In the genomic region with DNA sequence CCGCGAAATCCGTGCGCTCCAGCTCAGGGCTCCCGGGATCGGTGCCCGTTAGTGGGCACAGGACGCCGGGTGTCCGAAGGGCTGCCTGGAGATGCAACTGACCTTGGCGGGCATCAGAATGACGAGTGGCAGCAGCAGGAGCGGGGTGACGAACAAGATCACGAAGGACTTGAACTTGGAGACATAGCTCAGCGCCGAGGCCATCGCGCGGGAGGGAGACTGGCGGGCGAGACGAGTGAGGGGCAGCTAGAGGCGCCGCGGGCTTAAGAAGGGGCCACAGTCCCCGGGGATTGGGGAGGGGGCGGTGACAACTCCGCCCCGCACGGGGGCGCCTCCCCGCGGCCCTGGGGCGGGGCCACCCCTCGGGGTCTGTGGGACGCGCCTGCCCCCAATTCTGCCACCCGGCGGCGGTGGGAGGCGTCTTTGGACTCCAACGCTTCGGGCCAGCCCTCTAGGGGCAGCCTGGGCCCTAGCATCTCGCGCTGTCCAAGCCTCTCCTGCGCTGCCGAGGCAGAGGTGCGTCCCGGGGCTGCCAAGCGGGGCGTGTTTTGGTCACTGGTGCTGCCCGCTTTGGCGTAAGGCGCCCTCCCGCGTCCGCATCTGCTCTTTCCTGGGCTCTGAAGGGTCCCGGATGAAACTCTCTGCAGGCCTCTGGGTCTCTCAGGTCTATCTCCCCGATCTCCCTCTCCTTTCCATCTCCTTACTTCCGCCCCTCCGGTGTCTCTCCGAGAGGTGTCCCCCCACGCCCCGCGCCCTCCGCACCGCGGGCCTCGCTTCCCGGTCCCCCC, we compare ENCODE assay signal across 8 cellular contexts. TPM values are rescaled to one million over a fixed set of nuclear protein-coding genes. Genes with fewer than 3 reads are reported as not detected.
DNase-seq lines count a peak whose midpoint lies in the region; ATAC-seq and TF ChIP-seq lines count a peak whose summit lies in the region.

A gene (minus strand): TSS at position 240 of the 788 bp plus-strand sequence. CDS start 36 bp downstream, at position 204.

- WGBS in SK-N-SH (ENCODE audit: low lambda C conversion rate) = 1% methylated on average over 41 of the region's 71 CpGs
- 2% methylated on average over 34 of the region's 71 CpGs for WGBS in esophagus muscularis mucosa

- ATAC-seq in left colon = no peak

- peaks cover 27% of the 10 kb centered on the region for H3K4me1 Mint-ChIP-seq in nephron progenitor cell

- H3K27me3 Mint-ChIP-seq in nephron progenitor cell (ENCODE audit: low read depth, poor library complexity) = peaks cover 84% of the 10 kb centered on the region

- no peak within 1 kb of the TSS; the same call in 1 of the 2 replicates for H3K4me2 ChIP-seq in SK-N-SH

- POLR2A ChIA-PET in SK-N-SH (lab: Yijun Ruan, JAX) = no interaction called here

- no peak for TF ChIP-seq EP300 in SK-N-SH (IDR thresholded peaks at IDR 0.05; ENCODE audit: borderline replicate concordance in 1 of 2, low read depth in 1 of 2, low read length in 1 of 2)
- TF ChIP-seq EP300 in esophagus muscularis mucosa (IDR thresholded peaks at IDR 0.05) = no peak

- peak; percentile 33 for TF ChIP-seq CTCF in SK-N-SH (IDR thresholded peaks at IDR 0.05)
- TF ChIP-seq CTCF in esophagus muscularis mucosa (IDR thresholded peaks at IDR 0.05) = peak in 1 of 3 experiments; percentile 22
- TF ChIP-seq CTCF in nephron progenitor cell (IDR thresholded peaks at IDR 0.05) = peak; percentile 50

- H3K79me2 ChIP-seq in SK-N-SH (ENCODE audit: insufficient read depth) = no peaks in the 10 kb centered on the region

- no peak within 1 kb of the TSS for H3K27ac Mint-ChIP-seq in nephron progenitor cell

- H4K20me1 ChIP-seq in SK-N-SH (ENCODE audit: insufficient read depth) = no peaks in the 10 kb centered on the region

- H3K9me3 ChIP-seq in SK-N-SH (0 out of 2 replicates have a peak, but pooled peaks cover 4% of the 10 kb centered on the region), esophagus muscularis mucosa (peaks cover 0 to 18% (median 12%) of the 10 kb centered on the region in 4 donors)

- no peak within 1 kb of the TSS for H3K4me3 ChIP-seq in SK-N-SH (ENCODE audit: low read depth in 2 of 2, low read length in 1 of 2)
- H3K4me3 ChIP-seq in esophagus muscularis mucosa = peak within 1 kb of the TSS; percentile 35 to 44 (median 37)

- no peaks in the 10 kb centered on the region for H3K4me1 ChIP-seq in SK-N-SH (ENCODE audit: control insufficient read depth in 1 of 2, insufficient read depth in 2 of 2, low read depth in 1 of 2, low read length in 1 of 2)
- H3K4me1 ChIP-seq in esophagus muscularis mucosa = peaks cover 12 to 19% (median 15%) of the 10 kb centered on the region in 4 donors

- no peak for TF ChIP-seq POLR2A in esophagus muscularis mucosa (IDR thresholded peaks at IDR 0.05; ENCODE audit: low read depth)

- DNase-seq in NCI-H2227 (lab: John Stamatoyannopoulos, UW; ENCODE audit: unreplicated experiment) = peak; percentile 33
- DNase-seq in NCI-H2227 treated with DMSO at 0.1 percent for 48 hours (lab: John Stamatoyannopoulos, UW) = no peak
- peak; percentile 32 for DNase-seq in SK-N-SH
- no peak for DNase-seq in esophagus muscularis mucosa (ENCODE audit: extremely low spot score)
- peak; percentile 82 for DNase-seq in nephron progenitor cell
- DNase-seq in NCI-H187 treated with DMSO at 0.1 percent for 48 hours (lab: John Stamatoyannopoulos, UW) = no peak
- DNase-seq in left colon = no peak
- no peak for DNase-seq in NCI-H345 treated with DMSO at 0.1 percent for 48 hours (lab: John Stamatoyannopoulos, UW; ENCODE audit: unreplicated experiment)

- H3F3A ChIP-seq in SK-N-SH (replicated peaks; ENCODE audit: insufficient read depth) = no peaks in the 10 kb centered on the region

- H3K27me3 ChIP-seq in SK-N-SH (ENCODE audit: insufficient read depth) = peaks cover 55% of the 10 kb centered on the region; the same call in 1 of the 2 replicates
- H3K27me3 ChIP-seq in esophagus muscularis mucosa = peaks cover 0 to 80% (median 24%) of the 10 kb centered on the region in 4 donors

- intact Hi-C loops in esophagus muscularis mucosa (cut with DNase I) = no loop called here
- intact Hi-C loops in left colon (cut with DNase I, micrococcal nuclease) = no loop called here

- peaks cover 41% of the 10 kb centered on the region for H3K9me3 Mint-ChIP-seq in nephron progenitor cell

- H3K9ac ChIP-seq in SK-N-SH = no peak within 1 kb of the TSS

- H3K27ac ChIP-seq in SK-N-SH (ENCODE audit: low read depth in 2 of 2, low read length in 1 of 2) (no peak within 1 kb of the TSS), esophagus muscularis mucosa (replicated peaks in 1 of 4) (no peak within 1 kb of the TSS)

- no peak for TF ChIP-seq RAD21 in SK-N-SH (IDR thresholded peaks at IDR 0.05; ENCODE audit: low read length)

- CTCF ChIA-PET in SK-N-SH (lab: Yijun Ruan, JAX) = interaction anchor here (0.5 to 0.6 kb wide), 3 partner anchors 47 to 1242 kb away, joined by 3 read pairs; no protein-coding TSS in a partner anchor

- peak within 1 kb of the TSS; percentile 11; the same call in 1 of the 2 replicates for H2AFZ ChIP-seq in SK-N-SH (ENCODE audit: low read depth)

- peaks cover 5% of the 10 kb centered on the region for H3K36me3 Mint-ChIP-seq in nephron progenitor cell (ENCODE audit: low read depth)

- no peaks in the 10 kb centered on the region for H3K9me2 ChIP-seq in SK-N-SH

- H3K36me3 ChIP-seq in SK-N-SH (replicated peaks in 1 of 2; ENCODE audit: control insufficient read depth in 1 of 2, insufficient read depth in 2 of 2, low read length in 1 of 2) (no peaks in the 10 kb centered on the region), esophagus muscularis mucosa (no peaks in the 10 kb centered on the region)

- peak within 1 kb of the TSS; percentile 87 for H3K4me3 Mint-ChIP-seq in nephron progenitor cell

TF ChIP-seq in SK-N-SH, 30 proteins besides CTCF, POLR2A, EP300 and RAD21:
- TF ChIP-seq YY1 (IDR thresholded peaks at IDR 0.05; ENCODE audit: low read depth) (no peak), TEAD4 (IDR thresholded peaks at IDR 0.05; ENCODE audit: borderline replicate concordance, insufficient read depth) (no peak), RXRA (IDR thresholded peaks at IDR 0.05; ENCODE audit: borderline replicate concordance, low read depth) (no peak)

RNA-seq across cellular contexts. Expression of the gene that starts here (rescaled TPM):
- not detected in 2 replicates for polyA plus RNA-seq in SK-N-SH (2012; rRNA removed)
- not detected in 2 replicates for polyA plus RNA-seq in SK-N-SH (2012; cell fraction: cytosol; rRNA removed)
- polyA plus RNA-seq in SK-N-SH (2012; cell fraction: nucleus; rRNA removed) = not detected in 2 replicates
- total RNA-seq in esophagus muscularis mucosa (under 1 TPM in 1 of 4 donors, not detected in 3; 0.34 TPM), left colon (not detected)

Comparison
In these comparisons a context has a peak if more than half of its experiments do, and no peak if none do; other contexts are left out.
1. DNase-seq: peak in NCI-H2227 (single experiment) and nephron progenitor cell (single experiment); none in NCI-H2227 treated with DMSO at 0.1 percent for 48 hours (single experiment), esophagus muscularis mucosa (single experiment), NCI-H187 treated with DMSO at 0.1 percent for 48 hours (single experiment), left colon (0 of 2) and NCI-H345 treated with DMSO at 0.1 percent for 48 hours (single experiment).
2. Peak in DNase-seq in SK-N-SH; RNA of the gene not detected or under 1 TPM.
3. H3K4me3 ChIP-seq: peak in esophagus muscularis mucosa (4 of 4); none in SK-N-SH (0 of 2).